In the genomic region with DNA sequence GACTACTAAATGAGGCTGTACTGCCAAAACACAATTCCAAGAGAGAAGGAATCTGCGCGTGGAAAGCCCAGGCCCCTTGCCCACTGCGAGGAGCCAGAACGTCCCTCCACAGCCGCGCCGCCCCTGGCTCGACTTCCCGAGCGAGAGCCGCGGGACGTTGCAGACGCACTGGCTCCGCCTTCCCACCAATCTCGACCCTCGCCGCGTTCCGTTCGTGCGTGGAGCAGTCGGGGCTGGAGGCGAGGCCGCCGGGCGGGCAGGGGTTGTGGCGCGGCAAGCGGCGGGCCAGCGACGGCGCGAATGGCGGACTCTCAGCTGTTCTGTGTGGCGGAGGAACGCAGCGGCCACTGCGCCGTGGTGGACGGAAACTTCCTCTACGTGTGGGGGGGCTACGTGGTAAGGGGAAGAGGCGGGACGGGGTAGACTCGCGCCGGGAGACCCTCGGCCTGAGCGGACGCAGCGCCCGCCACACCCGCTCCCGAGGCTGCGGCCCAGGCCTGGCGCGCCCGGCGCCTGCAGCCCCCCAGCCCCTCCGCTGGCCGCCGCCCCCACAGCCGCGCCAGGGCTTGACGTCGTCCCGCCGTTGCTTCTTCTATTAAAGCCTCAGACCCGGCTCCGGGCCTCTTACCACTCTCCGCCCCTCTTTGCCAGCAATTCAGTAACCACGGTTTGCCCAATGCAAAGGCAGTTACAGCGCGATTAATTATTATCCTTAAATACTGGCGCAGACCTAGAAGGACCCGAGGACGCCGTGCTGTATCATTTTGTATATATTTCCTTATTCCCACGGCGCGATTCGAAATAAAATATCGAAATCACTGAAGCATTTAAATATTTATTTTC, we compare ENCODE assay signal across 8 cellular contexts. TPM values are rescaled to one million over a fixed set of nuclear protein-coding genes. Genes with fewer than 3 reads are reported as not detected.
DNase-seq lines count a peak whose midpoint lies in the region; ATAC-seq lines count a peak whose summit lies in the region.

A gene with protein sequence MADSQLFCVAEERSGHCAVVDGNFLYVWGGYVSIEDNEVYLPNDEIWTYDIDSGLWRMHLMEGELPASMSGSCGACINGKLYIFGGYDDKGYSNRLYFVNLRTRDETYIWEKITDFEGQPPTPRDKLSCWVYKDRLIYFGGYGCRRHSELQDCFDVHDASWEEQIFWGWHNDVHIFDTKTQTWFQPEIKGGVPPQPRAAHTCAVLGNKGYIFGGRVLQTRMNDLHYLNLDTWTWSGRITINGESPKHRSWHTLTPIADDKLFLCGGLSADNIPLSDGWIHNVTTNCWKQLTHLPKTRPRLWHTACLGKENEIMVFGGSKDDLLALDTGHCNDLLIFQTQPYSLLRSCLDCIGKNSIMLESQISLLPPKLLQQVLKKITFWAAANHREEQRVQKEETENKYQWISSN (plus strand): TSS at position 226 of the 843 bp plus-strand sequence. CDS start 75 bp downstream, at position 301.

- H2AK5ac ChIP-seq in mesenchymal stem cell (ENCODE audit: low read length, severe bottlenecking), result no peak within 1 kb of the TSS

- H3K9ac ChIP-seq in BLaER1 (peak within 1 kb of the TSS; percentile 86), mesenchymal stem cell (ENCODE audit: low read length) (peak within 1 kb of the TSS; percentile 92)

- H3K79me1 ChIP-seq in mesenchymal stem cell (replicated peaks; ENCODE audit: low read length, poor library complexity, severe bottlenecking), result peaks cover 3% of the 10 kb centered on the region

- WGBS in mesenchymal stem cell, result under 1% methylated on average over 66 of the region's 85 CpGs

- peak within 1 kb of the TSS; percentile 80 for H3K27ac ChIP-seq in BLaER1
- H3K27ac ChIP-seq in effector memory CD4-positive, alpha-beta T cell (ENCODE audit: insufficient read depth, low read length, poor library complexity, severe bottlenecking), result peak within 1 kb of the TSS; percentile 70
- H3K27ac ChIP-seq in mesenchymal stem cell (ENCODE audit: low read length, poor library complexity, severe bottlenecking), result peak within 1 kb of the TSS; percentile 82

- no peaks in the 10 kb centered on the region for H4K20me1 ChIP-seq in BLaER1

- peak within 1 kb of the TSS; percentile 72 for H3K4me2 ChIP-seq in BLaER1
- H3K4me2 ChIP-seq in mesenchymal stem cell (ENCODE audit: low read length, poor library complexity, severe bottlenecking), result peak within 1 kb of the TSS; percentile 72

- peak within 1 kb of the TSS; percentile 71 for H4K91ac ChIP-seq in mesenchymal stem cell (ENCODE audit: low read length)

- peak within 1 kb of the TSS; percentile 90 for H2AFZ ChIP-seq in mesenchymal stem cell (ENCODE audit: low read depth, low read length)

- H3K9me3 ChIP-seq in BLaER1 (no peaks in the 10 kb centered on the region), mesenchymal stem cell (ENCODE audit: control insufficient read depth, low read length) (no peaks in the 10 kb centered on the region)
- H3K9me3 ChIP-seq in effector memory CD4-positive, alpha-beta T cell (ENCODE audit: control insufficient read depth, low read length), result no peaks in the 10 kb centered on the region

- H2BK15ac ChIP-seq in mesenchymal stem cell (ENCODE audit: low read depth, poor library complexity, severe bottlenecking), result peak within 1 kb of the TSS; percentile 38

- H3K27me3 ChIP-seq in BLaER1 (peaks cover 28% of the 10 kb centered on the region; the same call in 1 of the 2 replicates), mesenchymal stem cell (ENCODE audit: control insufficient read depth in 1 of 2, insufficient read depth in 1 of 2, low read length in 2 of 2) (no peaks in the 10 kb centered on the region)
- H3K27me3 ChIP-seq in effector memory CD4-positive, alpha-beta T cell (replicated peaks; ENCODE audit: control insufficient read depth, insufficient read depth, low read length, poor library complexity, severe bottlenecking), result no peaks in the 10 kb centered on the region

- peak within 1 kb of the TSS in 1 of 2 experiments; percentile 86 for H3K14ac ChIP-seq in mesenchymal stem cell (ENCODE audit: low read length in 2 of 2)

- H3K36me3 ChIP-seq in BLaER1 (no peaks in the 10 kb centered on the region), mesenchymal stem cell (ENCODE audit: control insufficient read depth in 1 of 2, insufficient read depth in 2 of 2, low read depth in 1 of 2, low read length in 2 of 2) (peaks cover 0 to 8% of the 10 kb centered on the region in 2 experiments)
- H3K36me3 ChIP-seq in effector memory CD4-positive, alpha-beta T cell (ENCODE audit: control insufficient read depth, insufficient read depth, low read length), result no peaks in the 10 kb centered on the region

- peak within 1 kb of the TSS; percentile 64 for H2BK120ac ChIP-seq in mesenchymal stem cell (ENCODE audit: low read depth, low read length)

- peak within 1 kb of the TSS; percentile 84 for H3K4me3 ChIP-seq in BLaER1
- peak within 1 kb of the TSS; percentile 70 for H3K4me3 ChIP-seq in effector memory CD4-positive, alpha-beta T cell (ENCODE audit: insufficient read depth, low read depth, low read length, poor library complexity, severe bottlenecking)
- peak within 1 kb of the TSS; percentile 75 to 83 for H3K4me3 ChIP-seq in mesenchymal stem cell (ENCODE audit: insufficient read depth in 1 of 2, low read depth in 1 of 2, low read length in 2 of 2)

- peak within 1 kb of the TSS; percentile 82 to 93 for H3K18ac ChIP-seq in mesenchymal stem cell (ENCODE audit: low read depth in 1 of 2, low read length in 2 of 2)

- peaks cover 28% of the 10 kb centered on the region for H3K4me1 ChIP-seq in BLaER1
- peaks cover 2% of the 10 kb centered on the region for H3K4me1 ChIP-seq in effector memory CD4-positive, alpha-beta T cell (ENCODE audit: control insufficient read depth, insufficient read depth, low read length, poor library complexity, severe bottlenecking)
- peaks cover 6% of the 10 kb centered on the region for H3K4me1 ChIP-seq in mesenchymal stem cell (ENCODE audit: control insufficient read depth, insufficient read depth, low read depth, low read length)

- ATAC-seq in GM19372 (IDR thresholded peaks at IDR 0.05; ENCODE audit: low read depth, unreplicated experiment) (peak; percentile 52), HG03521 (IDR thresholded peaks at IDR 0.05; ENCODE audit: unreplicated experiment) (peak; percentile 52)

- peak within 1 kb of the TSS; percentile 36 to 50 for H3K4ac ChIP-seq in mesenchymal stem cell (ENCODE audit: low read depth in 1 of 2, low read length in 2 of 2)

- peak within 1 kb of the TSS; percentile 62 for H4K8ac ChIP-seq in mesenchymal stem cell (ENCODE audit: low read length)

- H2BK5ac ChIP-seq in mesenchymal stem cell (ENCODE audit: low read depth, low read length, poor library complexity, severe bottlenecking), result peak within 1 kb of the TSS; percentile 57

- peak within 1 kb of the TSS in 1 of 2 experiments; percentile 6 for H2BK12ac ChIP-seq in mesenchymal stem cell (ENCODE audit: low read length in 2 of 2)

- peak; percentile 79 for DNase-seq in NCI-H82 (lab: John Stamatoyannopoulos, UW)
- DNase-seq in activated CD8-positive, alpha-beta memory T cell treated with anti-CD3 and anti-CD28 coated beads for 4 hours (ENCODE audit: low read depth in 2 of 2), result peak; percentile 51 to 62
- peak; percentile 63 to 73 (median 65) for DNase-seq in effector memory CD4-positive, alpha-beta T cell
- peak; percentile 87 for DNase-seq in mesenchymal stem cell
- peak; percentile 57 for DNase-seq in stimulated activated CD8-positive, alpha-beta memory T cell treated with anti-CD3 and anti-CD28 coated beads, Interleukin-12 subunit alpha, Interleukin-12 subunit beta, amount 100 ng/mL, for 1 hour (ENCODE audit: low read depth)

- peak within 1 kb of the TSS in 1 of 2 experiments; percentile 81 for H3K23ac ChIP-seq in mesenchymal stem cell (ENCODE audit: low read length in 2 of 2)

RNA-seq across cellular contexts. Expression of the gene that starts here (rescaled TPM):
- polyA plus RNA-seq in mesenchymal stem cell (2013, experiment 1 of 2), result 0.70 TPM
- polyA plus RNA-seq in mesenchymal stem cell (2013, experiment 2 of 2), result 0.84 TPM

Comparison
In these comparisons a context has a peak if more than half of its experiments do, and no peak if none do; other contexts are left out.
1. Peak in every context shown above with its lines: DNase-seq, ATAC-seq, H3K4me3 ChIP-seq and H3K27ac ChIP-seq.